In genomic region chr15:92095691-92096090, GRCh38 we compare ENCODE assay signal across 10 cellular contexts.
DNase-seq lines count a peak whose midpoint lies in the region; ATAC-seq lines count a peak whose summit lies in the region.
"Had no signal": no experiment of that assay in that cellular context is flagged by ENCODE, and none has a peak within 500 bp of the region (broad histone marks: within the 10 kb centered on the region; RNA-seq: fewer than 3 reads in every experiment).

No MANE protein-coding gene starts in this region.

- H3K4me3 Mint-ChIP-seq in T-helper 17 cell, result peak overlapping the region; percentile 70

- DNase-seq in CD1c-positive myeloid dendritic cell (ENCODE audit: extremely low spot score), result peak; percentile 8
- no peak for DNase-seq in T-helper 17 cell
- no peak for DNase-seq in D341Med (ENCODE audit: low spot score)
- no peak for DNase-seq in cortex of kidney (lab: John Stamatoyannopoulos, UW)
- no peak for DNase-seq in RPMI8226
- DNase-seq in hepatic stellate cell (ENCODE audit: low spot score), result no peak
- DNase-seq: amniotic stem cell, posterior cingulate gyrus had no signal

- no peaks in the 10 kb centered on the region for H3K9me3 ChIP-seq in T-helper 17 cell (ENCODE audit: control insufficient read depth, low read length, poor library complexity, severe bottlenecking)

- H3K4me1 Mint-ChIP-seq in T-helper 17 cell, result peaks cover 50% of the 10 kb centered on the region

- peak overlapping the region; percentile 93 for H3K27ac Mint-ChIP-seq in T-helper 17 cell

- no peaks in the 10 kb centered on the region for H3K27me3 Mint-ChIP-seq in T-helper 17 cell

- H3K36me3 Mint-ChIP-seq in T-helper 17 cell (ENCODE audit: low read depth), result no peaks in the 10 kb centered on the region

- ATAC-seq in GM19025 (IDR thresholded peaks at IDR 0.05; ENCODE audit: low read depth, unreplicated experiment) (peak; percentile 66), HG02981 (IDR thresholded peaks at IDR 0.05; ENCODE audit: unreplicated experiment) (peak; percentile 84), T-helper 17 cell (peak; percentile 82)
